ENCODE assay signal across 27 cellular contexts in genomic region chr13:106696140-106696539, GRCh38.
"Had no signal": no experiment of that assay in that cellular context is flagged by ENCODE, and none has a peak within 500 bp of the region (broad histone marks: within the 10 kb centered on the region; RNA-seq: fewer than 3 reads in every experiment).

No MANE protein-coding gene starts in this region.

- H3K27ac ChIP-seq: colonic mucosa, epithelial cell of prostate, gastroesophageal sphincter, lower lobe of right lung, neural progenitor cell, prostate gland, testis, tibial artery had no signal

- H3K4me2 ChIP-seq: neural progenitor cell, smooth muscle cell had no signal

- H3K9me3 ChIP-seq: colonic mucosa, gastroesophageal sphincter, lower lobe of right lung, prostate gland, right atrium auricular region, testis, tibial artery had no signal

- H2AFZ ChIP-seq: neural progenitor cell had no signal

- H3K36me3 ChIP-seq: colonic mucosa, gastroesophageal sphincter, lower lobe of right lung, neural progenitor cell, prostate gland, right atrium auricular region, tibial artery had no signal

- H3K4me3 ChIP-seq: colonic mucosa, gastroesophageal sphincter, lower lobe of right lung, neural progenitor cell, prostate gland, right atrium auricular region, smooth muscle cell, testis, tibial artery had no signal

- ATAC-seq: esophagus mucosa; gastroesophageal sphincter; left colon; left ventricle myocardium superior; lower lobe of right lung; sciatic nerve; stimulated activated memory B cell treated with anti-CD40 and anti-IgM and Interleukin-4, amounts not matched to agents 10 μg/mL and 1 μg/mL and 100 μg/mL, for 72 hours; stimulated activated naive CD8-positive, alpha-beta T cell treated with anti-CD3 and anti-CD28 coated beads, Interleukin-15, Interleukin-2, amounts not matched to agents 100 U/mL and 50 U/mL, for 24 hours had no signal

- H3K4me1 ChIP-seq: colonic mucosa, gastroesophageal sphincter, prostate gland, right atrium auricular region, testis, tibial artery had no signal

- DNase-seq: colonic mucosa; effector CD8-positive, alpha-beta T cell; endodermal cell; foreskin fibroblast; hypothalamus; islet precursor cell; kidney glomerular epithelial cell; left colon; left ventricle myocardium superior; lower lobe of right lung; nucleus accumbens; stimulated activated CD4-positive, alpha-beta T cell treated with anti-CD3 and anti-CD28 coated beads, Interleukin-12 subunit alpha, Interleukin-12 subunit beta, amount 100 ng/mL, for 4 hours; stimulated activated CD4-positive, alpha-beta T cell treated with anti-CD3 and anti-CD28 coated beads, Interleukin-1b, Interleukin-23, amount 100 ng/mL, for 48 hours; stimulated activated CD4-positive, alpha-beta T cell treated with anti-CD3 and anti-CD28 coated beads, Interleukin-4, amount 100 ng/mL, for 24 hours; stimulated activated naive CD8-positive, alpha-beta T cell treated with anti-CD3 and anti-CD28 coated beads, Interleukin-15, Interleukin-2, amounts not matched to agents 100 U/mL and 50 U/mL, for 24 hours; substantia nigra; testis; tibial artery had no signal

- H3K27me3 ChIP-seq: colonic mucosa, gastroesophageal sphincter, neural progenitor cell, right atrium auricular region, testis, tibial artery had no signal

- H3K9ac ChIP-seq: neural progenitor cell had no signal
